Comparison of ENCODE assay signal across 1 cellular context in the genomic region with DNA sequence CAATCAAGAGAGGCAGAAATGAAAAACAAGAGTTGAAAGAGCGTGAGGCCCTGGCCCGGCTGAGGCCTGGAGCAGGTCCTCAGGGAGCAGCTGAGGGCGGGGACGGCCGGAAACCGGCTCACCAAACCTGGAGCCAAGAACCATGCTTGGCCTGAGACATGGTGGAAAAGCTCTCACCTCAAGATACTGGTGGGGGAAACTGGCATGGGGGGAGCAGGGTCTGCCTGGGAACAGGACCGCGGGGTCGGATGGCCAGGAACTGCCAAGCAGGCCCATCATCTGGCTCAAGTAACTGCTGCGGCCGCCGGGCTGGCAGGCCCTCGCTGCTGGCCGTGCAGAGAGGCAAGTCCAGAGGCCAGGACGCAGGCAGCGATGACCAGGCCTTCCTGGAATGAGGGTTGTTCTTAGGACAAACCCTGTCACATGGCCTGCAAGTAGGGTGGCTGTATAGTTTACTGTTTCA.
TF ChIP-seq lines count a peak whose summit lies in the region.

No MANE protein-coding gene starts in this region.

TF ChIP-seq in liver, 16 proteins besides CTCF, POLR2A, EP300 and RAD21 (continued from another document):
- no peak for TF ChIP-seq FOXA2 (IDR thresholded peaks at IDR 0.05)
- peak in 1 of 2 donors; percentile 27 for TF ChIP-seq RXRA (IDR thresholded peaks at IDR 0.05)
- TF ChIP-seq FOXA1 (IDR thresholded peaks at IDR 0.05), result no peak
- TF ChIP-seq HNF4G (IDR thresholded peaks at IDR 0.05), result no peak
TF ChIP-seq in liver: peak in this region for 3.
